In genomic region chr9:119458068-119458467, GRCh38 we compare ENCODE assay signal across 15 cellular contexts.
DNase-seq lines count a peak whose midpoint lies in the region; ATAC-seq, FAIRE-seq and TF ChIP-seq lines count a peak whose summit lies in the region.
"Had no signal": no experiment of that assay in that cellular context is flagged by ENCODE, and none has a peak within 500 bp of the region (broad histone marks: within the 10 kb centered on the region; RNA-seq: fewer than 3 reads in every experiment).

No MANE protein-coding gene starts in this region.

- H3K23ac ChIP-seq in H1 (ENCODE audit: insufficient read length): no peak overlapping the region

- no peak overlapping the region for H3K4ac ChIP-seq in H1 (replicated peaks; ENCODE audit: insufficient read length, low read depth, low read length)

- no peak overlapping the region for H4K91ac ChIP-seq in H1 (replicated peaks; ENCODE audit: insufficient read length, low read length)

- TF ChIP-seq RAD21 in SK-N-SH (IDR thresholded peaks at IDR 0.05; ENCODE audit: low read length) (peak; percentile 16; the same call in 1 of the 2 replicates), H1 (IDR thresholded peaks at IDR 0.05 in 1 of 2, conservative IDR thresholded peaks at IDR 0.05 in 1 of 2; ENCODE audit: low read depth in 2 of 2, low read length in 2 of 2) (peak; percentile 45 to 51)

- 44% methylated on average over 3 of the region's 3 CpGs for WGBS in SK-N-SH (ENCODE audit: low lambda C conversion rate)
- WGBS in H1 (ENCODE audit: extremely low coverage in 1 of 2, insufficient coverage in 1 of 2, insufficient read length in 1 of 2, insufficient replicate concordance in 2 of 2, low coverage in 1 of 2, low lambda C conversion rate in 2 of 2, missing lambda C conversion rate in 1 of 2), 2 experiments: 69% methylated on average over 3 of the region's 3 CpGs; no CpG with 5 or more reads in 1 of the 2 experiments
- 70% methylated on average over 3 of the region's 3 CpGs for WGBS in smooth muscle cell (ENCODE audit: low lambda C conversion rate)

- H3K79me2 ChIP-seq in SK-N-SH (ENCODE audit: insufficient read depth) (no peaks in the 10 kb centered on the region), H1 (ENCODE audit: control insufficient read depth in 1 of 2, insufficient read depth in 2 of 2, low read length in 2 of 2) (no peaks in the 10 kb centered on the region), smooth muscle cell (ENCODE audit: low read depth) (no peaks in the 10 kb centered on the region)

- H2BK12ac ChIP-seq in H1 (ENCODE audit: low read depth, low read length): no peak overlapping the region

- no peak for ATAC-seq in SK-N-SH treated with all-trans-retinoic acid at 6 μM for 48 hours
- ATAC-seq: A549 had no signal

- no peak overlapping the region for H2BK15ac ChIP-seq in H1 (ENCODE audit: low read length)

- H3K27me3 ChIP-seq in SK-N-SH (ENCODE audit: insufficient read depth): no peaks in the 10 kb centered on the region
- H3K27me3 ChIP-seq in H1 (replicated peaks in 1 of 4; ENCODE audit: control insufficient read depth in 3 of 4, extremely low read depth in 1 of 4, insufficient read depth in 3 of 4, low read length in 3 of 4): no peaks in the 10 kb centered on the region
- H3K27me3 ChIP-seq in smooth muscle cell (ENCODE audit: low read depth): no peaks in the 10 kb centered on the region
- H3K27me3 ChIP-seq: BE2C had no signal

- no peak overlapping the region for H4K8ac ChIP-seq in H1 (ENCODE audit: extremely low read depth, insufficient read depth, low read length)

- no peak overlapping the region for H3K27ac ChIP-seq in SK-N-SH (ENCODE audit: low read depth in 2 of 2, low read length in 1 of 2)
- no peak overlapping the region for H3K27ac ChIP-seq in H1 (ENCODE audit: low read depth, low read length)
- H3K27ac ChIP-seq in smooth muscle cell (ENCODE audit: low read depth): no peak overlapping the region
- H3K27ac ChIP-seq: A549, C4-2B had no signal

- peak; percentile 20 for FAIRE-seq in H54 (lab: Jason Lieb, UNC)
- FAIRE-seq in H1 (lab: Jason Lieb, UNC): no peak
- FAIRE-seq: A549 had no signal

- POLR2A ChIA-PET in SK-N-SH (lab: Yijun Ruan, JAX) (no interaction called here), H1 (lab: Charles Lee; ENCODE audit: partially characterized antibody) (interaction anchor here (0.6 kb wide), 1 partner anchor 173 kb away, joined by 4 read pairs; no protein-coding TSS in a partner anchor)

- TF ChIP-seq CTCF in SK-N-SH (IDR thresholded peaks at IDR 0.05) (peak; percentile 13; the same call in 1 of the 2 replicates), H1 (IDR thresholded peaks at IDR 0.05; ENCODE audit: control extremely low read depth in 1 of 3, insufficient read depth in 1 of 3, low read depth in 1 of 3, low read length in 3 of 3) (no peak), smooth muscle cell (IDR thresholded peaks at IDR 0.05; ENCODE audit: borderline replicate concordance, insufficient read depth, poor library complexity, severe bottlenecking) (no peak)

- H2AK5ac ChIP-seq in H1 (ENCODE audit: low read depth, low read length): no peak overlapping the region

- H3K4me2 ChIP-seq in SK-N-SH (no peak overlapping the region), H1 (ENCODE audit: insufficient read depth in 1 of 2, low read depth in 2 of 2, low read length in 2 of 2) (no peak overlapping the region), smooth muscle cell (no peak overlapping the region)
- H3K4me2 ChIP-seq: A549 had no signal

- H3K36me3 ChIP-seq in SK-N-SH (replicated peaks in 1 of 2; ENCODE audit: control insufficient read depth in 1 of 2, insufficient read depth in 2 of 2, low read length in 1 of 2) (no peaks in the 10 kb centered on the region), H1 (ENCODE audit: control insufficient read depth in 2 of 4, insufficient read depth in 4 of 4, low read length in 3 of 4) (no peaks in the 10 kb centered on the region), smooth muscle cell (ENCODE audit: low read depth) (no peaks in the 10 kb centered on the region)
- H3K36me3 ChIP-seq: BE2C had no signal

- no peaks in the 10 kb centered on the region for H3K9me2 ChIP-seq in SK-N-SH

- H3K18ac ChIP-seq in H1 (ENCODE audit: extremely low read depth, low read length): no peak overlapping the region

- no peaks in the 10 kb centered on the region; the same call in 1 of the 2 replicates for H3K23me2 ChIP-seq in H1 (ENCODE audit: low read depth, low read length)

- H3K4me3 ChIP-seq in SK-N-SH (ENCODE audit: low read depth in 2 of 2, low read length in 1 of 2): no peak overlapping the region
- H3K4me3 ChIP-seq in H1 (ENCODE audit: extremely low read depth in 1 of 4, insufficient read depth in 2 of 4, low read depth in 3 of 4, low read length in 4 of 4): no peak overlapping the region
- no peak overlapping the region for H3K4me3 ChIP-seq in smooth muscle cell
- H3K4me3 ChIP-seq: A549 had no signal

- H3F3A ChIP-seq in SK-N-SH (replicated peaks; ENCODE audit: insufficient read depth): peaks cover 3% of the 10 kb centered on the region
- H3F3A ChIP-seq in smooth muscle cell (ENCODE audit: low read depth): no peaks in the 10 kb centered on the region

- no peak for TF ChIP-seq POLR2A in H54 (IDR thresholded peaks at IDR 0.05; ENCODE audit: low read depth, low read length)
- TF ChIP-seq POLR2A in H1 (IDR thresholded peaks at IDR 0.05; ENCODE audit: control extremely low read depth in 1 of 2, low read depth in 2 of 2, low read length in 2 of 2): no peak

- H4K20me1 ChIP-seq in SK-N-SH (ENCODE audit: insufficient read depth): no peaks in the 10 kb centered on the region
- no peaks in the 10 kb centered on the region for H4K20me1 ChIP-seq in H1 (replicated peaks in 1 of 2; ENCODE audit: control insufficient read depth in 1 of 2, insufficient read depth in 2 of 2, low read length in 2 of 2)
- no peaks in the 10 kb centered on the region for H4K20me1 ChIP-seq in smooth muscle cell (ENCODE audit: low read depth)

- H2BK5ac ChIP-seq in H1 (ENCODE audit: low read depth, low read length): no peak overlapping the region

- DNase-seq in SK-N-SH (no peak), H54 (ENCODE audit: insufficient read length, low spot score) (no peak), H1 (ENCODE audit: low read depth in 1 of 2, low spot score in 2 of 2) (no peak), putamen (ENCODE audit: low spot score) (peak; percentile 23), smooth muscle cell (lab: John Stamatoyannopoulos, UW; ENCODE audit: unreplicated experiment) (no peak), UCSD-AML1 (lab: John Stamatoyannopoulos, UW; ENCODE audit: unreplicated experiment) (no peak)
- DNase-seq in stimulated activated CD4-positive, alpha-beta T cell treated with anti-CD3 and anti-CD28 coated beads, Interleukin-12 subunit alpha, Interleukin-12 subunit beta, amount 100 ng/mL, for 4 hours: no peak
- DNase-seq: BE2C; CD4-positive, alpha-beta memory T cell; DMS53; H9; IMR-90 had no signal

- no peak overlapping the region for H3K14ac ChIP-seq in H1 (ENCODE audit: insufficient read length)

- H3K4me1 ChIP-seq in SK-N-SH (ENCODE audit: control insufficient read depth in 1 of 2, insufficient read depth in 2 of 2, low read depth in 1 of 2, low read length in 1 of 2) (no peaks in the 10 kb centered on the region; a peak in 1 of 4 replicates), H1 (replicated peaks in 1 of 4; ENCODE audit: control insufficient read depth in 3 of 4, insufficient read depth in 4 of 4, low read length in 3 of 4) (no peaks in the 10 kb centered on the region), smooth muscle cell (ENCODE audit: low read depth) (no peaks in the 10 kb centered on the region)
- H3K4me1 ChIP-seq: A549, BE2C had no signal

- no peak overlapping the region for H3K56ac ChIP-seq in H1 (replicated peaks; ENCODE audit: insufficient read length, low read depth, low read length)

- H3K9me3 ChIP-seq in SK-N-SH: no peaks in the 10 kb centered on the region
- H3K9me3 ChIP-seq in H1 (ENCODE audit: insufficient read depth in 2 of 2, low read depth in 1 of 2, low read length in 1 of 2): no peaks in the 10 kb centered on the region
- H3K9me3 ChIP-seq in smooth muscle cell (replicated peaks; ENCODE audit: low read depth): no peaks in the 10 kb centered on the region
- H3K9me3 ChIP-seq: A549, BE2C had no signal

- TF ChIP-seq EP300 in SK-N-SH (IDR thresholded peaks at IDR 0.05; ENCODE audit: borderline replicate concordance in 1 of 2, low read depth in 1 of 2, low read length in 1 of 2) (no peak), H1 (IDR thresholded peaks at IDR 0.05; ENCODE audit: borderline replicate concordance in 1 of 2, low read depth in 2 of 2, low read length in 2 of 2) (no peak)

- CTCF ChIA-PET in SK-N-SH (lab: Yijun Ruan, JAX): interaction anchor here (1.5 to 1.7 kb wide), 3 partner anchors 10 to 862 kb away, joined by 3 to 4 read pairs (median 3); no protein-coding TSS in a partner anchor
- CTCF ChIA-PET in H1 (lab: Charles Lee; ENCODE audit: partially characterized antibody): interaction anchor here (0.6 to 1.1 kb wide), 3 partner anchors 10 to 86 kb away, joined by 3 to 5 read pairs (median 3); no protein-coding TSS in a partner anchor

- no peaks in the 10 kb centered on the region for H3K79me1 ChIP-seq in H1 (ENCODE audit: low read depth, low read length)

- H2BK20ac ChIP-seq in H1 (ENCODE audit: low read length): no peak overlapping the region

- H4K5ac ChIP-seq in H1 (ENCODE audit: insufficient read length, low read depth, low read length): no peak overlapping the region

- H2AFZ ChIP-seq in SK-N-SH (ENCODE audit: low read depth) (peak overlapping the region; percentile 1; the same call in 1 of the 2 replicates), H1 (ENCODE audit: low read length) (no peak overlapping the region), smooth muscle cell (ENCODE audit: low read depth) (no peak overlapping the region)

- no peak overlapping the region for H2BK120ac ChIP-seq in H1 (replicated peaks; ENCODE audit: low read depth, low read length)

- no peak overlapping the region for H3K9ac ChIP-seq in SK-N-SH
- no peak overlapping the region for H3K9ac ChIP-seq in H1 (replicated peaks in 1 of 4; ENCODE audit: extremely low read depth in 1 of 4, low read depth in 3 of 4, low read length in 3 of 4)
- no peak overlapping the region for H3K9ac ChIP-seq in smooth muscle cell (ENCODE audit: low read depth)

TF ChIP-seq in SK-N-SH, 30 proteins besides CTCF, POLR2A, EP300 and RAD21 (continues in another document):
- TF ChIP-seq EZH2phosphoT487 (IDR thresholded peaks at IDR 0.05; ENCODE audit: borderline replicate concordance, low read depth): no peak
- TF ChIP-seq YY1 (IDR thresholded peaks at IDR 0.05; ENCODE audit: low read depth): no peak
- TF ChIP-seq TCF12 (IDR thresholded peaks at IDR 0.05): no peak

TF ChIP-seq in SK-N-SH treated with all-trans-retinoic acid at 6 μM for 48 hours, 23 proteins besides CTCF, POLR2A, EP300 and RAD21 (continues in another document):
- no peak for TF ChIP-seq CSDC2 (CRISPR knock-in tag; IDR thresholded peaks at IDR 0.05)
- no peak for TF ChIP-seq ZNF70 (CRISPR knock-in tag; IDR thresholded peaks at IDR 0.05)

TF ChIP-seq in H1, 55 proteins besides CTCF, POLR2A, EP300 and RAD21 (continues in another document):
- TF ChIP-seq HDAC6 (IDR thresholded peaks at IDR 0.05; ENCODE audit: low read depth, low read length) (no peak), CTBP2 (IDR thresholded peaks at IDR 0.05; ENCODE audit: borderline replicate concordance, insufficient read depth, insufficient read length, low read length) (no peak), MAX (IDR thresholded peaks at IDR 0.05) (no peak)

Comparison
In these comparisons a context has a peak if more than half of its experiments do, and no peak if none do; other contexts are left out.
1. Of the 17 proteins assayed by ChIP-seq in both H1 and SK-N-SH: peak only in H1: none; only in SK-N-SH: CTCF; in both: RAD21; in neither: 15.